ENCODE assay signal across 8 cellular contexts in genomic region chr5:77030097-77031071, GRCh38.
DNase-seq lines count a peak whose midpoint lies in the region; ATAC-seq and FAIRE-seq lines count a peak whose summit lies in the region.

Gene AGGF1 (plus strand): TSS chr5:77030404. CDS start chr5:77030767, 363 bp downstream.

- peak; percentile 73 for FAIRE-seq in colon (lab: Jason Lieb, UNC)

- peak; percentile 96 for DNase-seq in Ammon's horn (ENCODE audit: low spot score)
- DNase-seq in GM19238 (ENCODE audit: insufficient read length, low spot score) = peak; percentile 89
- DNase-seq in NCI-H524 (lab: John Stamatoyannopoulos, UW) = peak; percentile 82 to 91
- peak; percentile 95 for DNase-seq in activated CD4-positive, alpha-beta T cell treated with anti-CD3 and anti-CD28 coated beads for 48 hours
- DNase-seq in kidney glomerular epithelial cell (lab: John Stamatoyannopoulos, UW) = peak; percentile 88
- DNase-seq in stimulated activated CD4-positive, alpha-beta T cell treated with anti-CD3 and anti-CD28 coated beads, Interleukin-1b, Interleukin-23, amount 100 ng/mL, for 1 hour (ENCODE audit: low read depth in 2 of 2) = peak; percentile 67 to 74

- ATAC-seq in HG03442 (IDR thresholded peaks at IDR 0.05; ENCODE audit: unreplicated experiment) = peak; percentile 98

Comparison
In these comparisons a context has a peak if more than half of its experiments do, and no peak if none do; other contexts are left out.
1. Peak in every context shown above with its lines: DNase-seq and ATAC-seq.